Comparison of ENCODE assay signal across 8 cellular contexts in genomic region chr12:50246873-50247612, GRCh38. TPM values are rescaled to one million over a fixed set of nuclear protein-coding genes. Genes with fewer than 3 reads are reported as not detected.
DNase-seq lines count a peak whose midpoint lies in the region; ATAC-seq and TF ChIP-seq lines count a peak whose summit lies in the region.

No MANE protein-coding gene starts in this region.

- peaks cover 69% of the 10 kb centered on the region for H3K4me1 Mint-ChIP-seq in activated CD4-positive, alpha-beta memory T cell treated with anti-CD3 and anti-CD28 coated beads for 36 hours (ENCODE audit: low read depth)

- no peaks in the 10 kb centered on the region for H3K27me3 Mint-ChIP-seq in activated CD4-positive, alpha-beta memory T cell treated with anti-CD3 and anti-CD28 coated beads for 36 hours

- WGBS in neuronal stem cell (ENCODE audit: extremely low coverage in 2 of 2, insufficient read length in 2 of 2, insufficient replicate concordance in 1 of 2), 2 donors = no CpG with 5 or more reads among the region's 3 CpGs

- intact Hi-C loops in activated CD4-positive, alpha-beta memory T cell treated with anti-CD3 and anti-CD28 coated beads for 36 hours (cut with micrococcal nuclease) = loop anchor here (1.0 to 2.0 kb wide), 2 partner anchors 27 to 36 kb away; partner anchors contain the start of gene LIMA1

- no peak overlapping the region for H3K4me2 ChIP-seq in neuronal stem cell (ENCODE audit: insufficient read depth, low read length, poor library complexity, severe bottlenecking)

- no peak overlapping the region for H2BK120ac ChIP-seq in neuronal stem cell (ENCODE audit: low read depth, low read length)

- peak overlapping the region; percentile 97 for H3K27ac ChIP-seq in foreskin keratinocyte
- peak overlapping the region; percentile 77 for H3K27ac ChIP-seq in skeletal muscle tissue (ENCODE audit: low read depth, low read length)
- H3K27ac ChIP-seq in neuronal stem cell (replicated peaks; ENCODE audit: low read length) = no peak overlapping the region

- H3K4ac ChIP-seq in neuronal stem cell (ENCODE audit: low read length) = no peak overlapping the region

- H3K36me3 ChIP-seq in skeletal muscle tissue (ENCODE audit: control insufficient read depth in 3 of 3, insufficient read depth in 3 of 3, low read length in 3 of 3) (no peaks in the 10 kb centered on the region), neuronal stem cell (replicated peaks in 1 of 2; ENCODE audit: control insufficient read depth in 2 of 2, insufficient read depth in 2 of 2, low read length in 2 of 2) (no peaks in the 10 kb centered on the region)

- CTCF ChIA-PET in activated CD4-positive, alpha-beta memory T cell treated with anti-CD3 and anti-CD28 coated beads for 36 hours (lab: Charles Lee) = interaction anchor here (0.7 to 2.7 kb wide), 6 partner anchors 23 to 280 kb away, joined by 3 to 20 read pairs (median 3); no protein-coding TSS in a partner anchor

- H3K27ac Mint-ChIP-seq in activated CD4-positive, alpha-beta memory T cell treated with anti-CD3 and anti-CD28 coated beads for 36 hours = peak overlapping the region; percentile 91

- H2AK5ac ChIP-seq in neuronal stem cell (ENCODE audit: low read depth, low read length) = no peak overlapping the region

- peaks cover 12% of the 10 kb centered on the region for H3K36me3 Mint-ChIP-seq in activated CD4-positive, alpha-beta memory T cell treated with anti-CD3 and anti-CD28 coated beads for 36 hours

- no peak overlapping the region for H4K8ac ChIP-seq in neuronal stem cell (ENCODE audit: low read depth, low read length)

- no peak overlapping the region for H2BK15ac ChIP-seq in neuronal stem cell (ENCODE audit: low read length)

- POLR2A ChIA-PET in activated CD4-positive, alpha-beta memory T cell treated with anti-CD3 and anti-CD28 coated beads for 36 hours (lab: Charles Lee) = interaction anchor here (0.7 to 2.3 kb wide), 6 partner anchors 11 to 61 kb away, joined by 3 to 31 read pairs (median 4); partner anchors contain the start of gene LIMA1

- no peaks in the 10 kb centered on the region for H3K9me3 Mint-ChIP-seq in activated CD4-positive, alpha-beta memory T cell treated with anti-CD3 and anti-CD28 coated beads for 36 hours

- DNase-seq in GM10266 (ENCODE audit: extremely low spot score) = peak; percentile 42
- DNase-seq in activated CD4-positive, alpha-beta memory T cell treated with anti-CD3 and anti-CD28 coated beads for 36 hours = peak; percentile 73
- peak; percentile 98 for DNase-seq in foreskin keratinocyte
- DNase-seq in neuronal stem cell (ENCODE audit: low spot score) = no peak

- no peak overlapping the region for H2BK12ac ChIP-seq in neuronal stem cell (ENCODE audit: low read length)

- no peak for TF ChIP-seq CTCF in GM10266 (IDR thresholded peaks at IDR 0.05; ENCODE audit: control insufficient read depth, insufficient read depth, low read depth, missing control alignments)
- no peak for TF ChIP-seq CTCF in foreskin keratinocyte (conservative IDR thresholded peaks at IDR 0.05)

- H3K18ac ChIP-seq in neuronal stem cell (ENCODE audit: low read length) = no peak overlapping the region

- H3K4me3 ChIP-seq in skeletal muscle tissue (ENCODE audit: low read length in 3 of 3) (no peak overlapping the region), neuronal stem cell (ENCODE audit: low read length in 2 of 2) (no peak overlapping the region)

- H3K14ac ChIP-seq in neuronal stem cell (ENCODE audit: low read length) = no peak overlapping the region

- peak overlapping the region; percentile 78 for H3K4me3 Mint-ChIP-seq in activated CD4-positive, alpha-beta memory T cell treated with anti-CD3 and anti-CD28 coated beads for 36 hours

- H3K9me3 ChIP-seq in skeletal muscle tissue (ENCODE audit: control insufficient read depth in 3 of 3, low read length in 3 of 3) (no peaks in the 10 kb centered on the region), neuronal stem cell (replicated peaks in 1 of 2; ENCODE audit: control insufficient read depth in 2 of 2, insufficient read depth in 1 of 2, low read depth in 1 of 2, low read length in 2 of 2) (no peaks in the 10 kb centered on the region)

- no peak overlapping the region for H3K23ac ChIP-seq in neuronal stem cell (ENCODE audit: low read depth, low read length, poor library complexity)

- H3K27me3 ChIP-seq in foreskin keratinocyte = no peaks in the 10 kb centered on the region
- no peaks in the 10 kb centered on the region for H3K27me3 ChIP-seq in skeletal muscle tissue (ENCODE audit: control insufficient read depth in 3 of 3, insufficient read depth in 3 of 3, low read length in 3 of 3)
- no peaks in the 10 kb centered on the region for H3K27me3 ChIP-seq in neuronal stem cell (ENCODE audit: control insufficient read depth in 3 of 3, insufficient read depth in 3 of 3, low read depth in 1 of 3, low read length in 3 of 3)

- H4K91ac ChIP-seq in neuronal stem cell (ENCODE audit: low read depth, low read length, poor library complexity) = no peak overlapping the region

- H3K9ac ChIP-seq in skeletal muscle tissue (ENCODE audit: low read depth in 1 of 3, low read length in 3 of 3) = no peak overlapping the region
- no peak overlapping the region for H3K9ac ChIP-seq in neuronal stem cell (ENCODE audit: low read depth, low read length, poor library complexity)

- no peak overlapping the region for H2BK5ac ChIP-seq in neuronal stem cell (ENCODE audit: low read length)

- ATAC-seq in HG03354 (IDR thresholded peaks at IDR 0.05; ENCODE audit: poor library complexity, severe bottlenecking, unreplicated experiment) (peak; percentile 68), foreskin keratinocyte (peak; percentile 86), GM21526 (IDR thresholded peaks at IDR 0.05; ENCODE audit: low FRiP score, unreplicated experiment) (no peak), GM19035 (IDR thresholded peaks at IDR 0.05; ENCODE audit: unreplicated experiment) (no peak)

- H3K4me1 ChIP-seq in foreskin keratinocyte = peaks cover 42% of the 10 kb centered on the region
- H3K4me1 ChIP-seq in skeletal muscle tissue (ENCODE audit: control insufficient read depth in 3 of 3, insufficient read depth in 3 of 3, low read length in 3 of 3) = peaks cover 29 to 41% (median 39%) of the 10 kb centered on the region in 3 donors
- no peaks in the 10 kb centered on the region for H3K4me1 ChIP-seq in neuronal stem cell (ENCODE audit: control insufficient read depth in 2 of 2, insufficient read depth in 1 of 2, low read depth in 1 of 2, low read length in 2 of 2)

- no peaks in the 10 kb centered on the region for H3K79me1 ChIP-seq in neuronal stem cell (ENCODE audit: low read depth, low read length)

- no peak overlapping the region for H2AFZ ChIP-seq in neuronal stem cell (ENCODE audit: low read length)

RNA-seq across cellular contexts. Expression of gene LIMA1, which starts 36.3 kb away (rescaled TPM):
- total RNA-seq in activated CD4-positive, alpha-beta memory T cell treated with anti-CD3 and anti-CD28 coated beads for 36 hours = 100 to 1,000 TPM; 115 to 117 TPM
- 512 and 582 TPM in 2 replicates for total RNA-seq in foreskin keratinocyte
- polyA plus RNA-seq in foreskin keratinocyte = 244 and 245 TPM in 2 replicates
- total RNA-seq in skeletal muscle tissue = 54.3 TPM
- 26.9 TPM for polyA plus RNA-seq in neuronal stem cell (2013, experiment 1 of 2)
- 26.9 TPM for polyA plus RNA-seq in neuronal stem cell (2013, experiment 2 of 2)

Comparison
In these comparisons a context has a peak if more than half of its experiments do, and no peak if none do; other contexts are left out.
1. ATAC-seq: peak in HG03354 (single experiment) and foreskin keratinocyte (single experiment); none in GM21526 (single experiment) and GM19035 (single experiment).